Comparison of ENCODE assay signal across 15 cellular contexts in genomic region chr6:6556162-6556737, GRCh38. TPM values are rescaled to one million over a fixed set of nuclear protein-coding genes. Genes with fewer than 3 reads are reported as not detected.
DNase-seq lines count a peak whose midpoint lies in the region; ATAC-seq and TF ChIP-seq lines count a peak whose summit lies in the region.
"Had no signal": no experiment of that assay in that cellular context is flagged by ENCODE, and none has a peak within 500 bp of the region (broad histone marks: within the 10 kb centered on the region; RNA-seq: fewer than 3 reads in every experiment).

No MANE protein-coding gene starts in this region.

- H3K9me3 ChIP-seq in ascending aorta (no peaks in the 10 kb centered on the region), SK-N-SH (no peaks in the 10 kb centered on the region)
- H3K9me3 ChIP-seq: BLaER1, ovary had no signal

- H3K9me3 Mint-ChIP-seq in chondrocyte (ENCODE audit: low read depth) = no peaks in the 10 kb centered on the region
- H3K9me3 Mint-ChIP-seq: T-helper 2 cell treated with Interferon-gamma antibody and Interleukin-4, amounts not matched to agents 5 μg/mL and 100 μg/mL, for 36 hours had no signal

- H3K27ac ChIP-seq in ascending aorta (no peak overlapping the region), SK-N-SH (ENCODE audit: low read depth in 2 of 2, low read length in 1 of 2) (no peak overlapping the region)
- H3K27ac ChIP-seq: BLaER1, ovary had no signal

- ATAC-seq in omental fat pad (ENCODE audit: low FRiP score) = peak; percentile 89
- no peak for ATAC-seq in HG03097 (IDR thresholded peaks at IDR 0.05; ENCODE audit: low FRiP score, unreplicated experiment)

- H3K4me3 ChIP-seq in NB4 (ENCODE audit: low read depth, low read length) = peak overlapping the region; percentile 32
- no peak overlapping the region for H3K4me3 ChIP-seq in ascending aorta
- H3K4me3 ChIP-seq in SK-N-SH (ENCODE audit: low read depth in 2 of 2, low read length in 1 of 2) = no peak overlapping the region
- H3K4me3 ChIP-seq: BLaER1, ovary, skin epidermis had no signal

- H4K20me1 ChIP-seq in SK-N-SH (ENCODE audit: insufficient read depth) = no peaks in the 10 kb centered on the region
- H4K20me1 ChIP-seq: BLaER1 had no signal

- H2AFZ ChIP-seq in SK-N-SH (ENCODE audit: low read depth) = no peak overlapping the region

- intact Hi-C loops in ascending aorta (cut with DNase I) = no loop called here

- H3K4me1 ChIP-seq in ascending aorta (no peaks in the 10 kb centered on the region), SK-N-SH (ENCODE audit: control insufficient read depth in 1 of 2, insufficient read depth in 2 of 2, low read depth in 1 of 2, low read length in 1 of 2) (no peaks in the 10 kb centered on the region; a peak in 1 of 4 replicates)
- H3K4me1 ChIP-seq: BLaER1 had no signal

- peaks cover 13% of the 10 kb centered on the region for H3K4me1 Mint-ChIP-seq in chondrocyte (ENCODE audit: low read depth)

- no peak overlapping the region for H3K9ac ChIP-seq in SK-N-SH
- H3K9ac ChIP-seq: BLaER1 had no signal

- TF ChIP-seq EP300 in SK-N-SH (IDR thresholded peaks at IDR 0.05; ENCODE audit: borderline replicate concordance in 1 of 2, low read depth in 1 of 2, low read length in 1 of 2) = no peak

- H3K36me3 ChIP-seq in ascending aorta (no peaks in the 10 kb centered on the region), SK-N-SH (replicated peaks in 1 of 2; ENCODE audit: control insufficient read depth in 1 of 2, insufficient read depth in 2 of 2, low read length in 1 of 2) (no peaks in the 10 kb centered on the region)
- H3K36me3 ChIP-seq: BLaER1, ovary had no signal

- H3K27me3 ChIP-seq in ascending aorta (no peaks in the 10 kb centered on the region), SK-N-SH (ENCODE audit: insufficient read depth) (no peaks in the 10 kb centered on the region; the same call in 1 of the 2 replicates)
- H3K27me3 ChIP-seq: BLaER1, ovary had no signal

- no peak for TF ChIP-seq RAD21 in SK-N-SH (IDR thresholded peaks at IDR 0.05; ENCODE audit: low read length)

- TF ChIP-seq POLR2A in NB4 (IDR thresholded peaks at IDR 0.05; ENCODE audit: extremely low read depth, insufficient read length) = no peak

- H3K27me3 Mint-ChIP-seq in chondrocyte (ENCODE audit: low read depth) = peaks cover 46% of the 10 kb centered on the region

- no peak for TF ChIP-seq CTCF in GM10266 (IDR thresholded peaks at IDR 0.05; ENCODE audit: control insufficient read depth, insufficient read depth, low read depth, missing control alignments)
- TF ChIP-seq CTCF in NB4 (IDR thresholded peaks at IDR 0.05; ENCODE audit: low read depth, low read length) = no peak
- no peak for TF ChIP-seq CTCF in chondrocyte (IDR thresholded peaks at IDR 0.05)
- TF ChIP-seq CTCF in omental fat pad (IDR thresholded peaks at IDR 0.05) = no peak
- TF ChIP-seq CTCF in ascending aorta (IDR thresholded peaks at IDR 0.05) = no peak
- no peak for TF ChIP-seq CTCF in SK-N-SH (IDR thresholded peaks at IDR 0.05)

- peak; percentile 0 for DNase-seq in GM10266 (ENCODE audit: extremely low spot score)
- peak; percentile 94 for DNase-seq in NB4 (ENCODE audit: low read depth)
- DNase-seq in chondrocyte (ENCODE audit: low spot score) = no peak
- DNase-seq in omental fat pad (ENCODE audit: low spot score) = no peak
- no peak for DNase-seq in ascending aorta (ENCODE audit: low spot score in 2 of 2)
- DNase-seq in SK-N-SH = no peak
- DNase-seq: activated CD4-positive, alpha-beta T cell treated with anti-CD3 and anti-CD28 coated beads for 1 hour; HFFc6; ovary had no signal

- H3F3A ChIP-seq in SK-N-SH (replicated peaks; ENCODE audit: insufficient read depth) = no peaks in the 10 kb centered on the region

- no peak overlapping the region for H3K4me2 ChIP-seq in SK-N-SH
- H3K4me2 ChIP-seq: BLaER1 had no signal

- no peaks in the 10 kb centered on the region for H3K79me2 ChIP-seq in SK-N-SH (ENCODE audit: insufficient read depth)

- no peak overlapping the region for H3K4me3 Mint-ChIP-seq in chondrocyte (ENCODE audit: unreplicated experiment)
- H3K4me3 Mint-ChIP-seq: HFFc6; T-helper 2 cell treated with Interferon-gamma antibody and Interleukin-4, amounts not matched to agents 5 μg/mL and 100 μg/mL, for 36 hours had no signal

- no peaks in the 10 kb centered on the region for H3K9me2 ChIP-seq in SK-N-SH

- H3K36me3 Mint-ChIP-seq in chondrocyte (ENCODE audit: low read depth) = peaks cover 1% of the 10 kb centered on the region

- WGBS in SK-N-SH (ENCODE audit: low lambda C conversion rate) = 0% methylated on average over 5 of the region's 7 CpGs

- H3K27ac Mint-ChIP-seq in chondrocyte (ENCODE audit: unreplicated experiment) = peak overlapping the region; percentile 34
- H3K27ac Mint-ChIP-seq: HFFc6; T-helper 2 cell treated with Interferon-gamma antibody and Interleukin-4, amounts not matched to agents 5 μg/mL and 100 μg/mL, for 36 hours had no signal

- CTCF ChIA-PET in SK-N-SH (lab: Yijun Ruan, JAX) = interaction anchor here (0.9 to 2.8 kb wide), 10 partner anchors 9 to 1134 kb away, joined by 3 to 16 read pairs (median 3); no protein-coding TSS in a partner anchor

- POLR2A ChIA-PET in SK-N-SH (lab: Yijun Ruan, JAX) = no interaction called here

TF ChIP-seq in SK-N-SH, 30 proteins besides CTCF, POLR2A, EP300 and RAD21:
- TF ChIP-seq PBX3 (IDR thresholded peaks at IDR 0.05) (no peak), TCF12 (IDR thresholded peaks at IDR 0.05) (no peak), RXRA (IDR thresholded peaks at IDR 0.05; ENCODE audit: borderline replicate concordance, low read depth) (no peak), REST (IDR thresholded peaks at IDR 0.05; ENCODE audit: low read depth, low read length) (no peak), GABPA (IDR thresholded peaks at IDR 0.05; ENCODE audit: low read depth) (no peak), TAF1 (IDR thresholded peaks at IDR 0.05; ENCODE audit: borderline replicate concordance, low read depth, low read length) (no peak), MXI1 (IDR thresholded peaks at IDR 0.05; ENCODE audit: low read depth, low read length) (no peak), POLR2AphosphoS5 (IDR thresholded peaks at IDR 0.05; ENCODE audit: low read depth, low read length) (no peak), ELF1 (IDR thresholded peaks at IDR 0.05) (no peak), RCOR1 (IDR thresholded peaks at IDR 0.05; ENCODE audit: low read length) (no peak)

RNA-seq across cellular contexts. Expression of gene LY86, which starts 32.3 kb away (rescaled TPM):
- total RNA-seq in chondrocyte = not detected in 3 replicates
- 10 to 100 TPM in 2 of 4 donors, 1 to 10 TPM in 2; 2.7 to 11.6 (median 8.1) TPM for total RNA-seq in omental fat pad
- total RNA-seq in ascending aorta = not detected
- not detected in 2 replicates for polyA plus RNA-seq in SK-N-SH (2012; rRNA removed)
- polyA plus RNA-seq in SK-N-SH (2012; cell fraction: cytosol; rRNA removed) = not detected in 2 replicates
- not detected in 2 replicates for polyA plus RNA-seq in SK-N-SH (2012; cell fraction: nucleus; rRNA removed)
- total RNA-seq: bronchial epithelial cell, fibroblast of lung, HFFc6 had no signal
- polyA plus RNA-seq: fibroblast of lung had no signal

Comparison
In these comparisons a context has a peak if more than half of its experiments do, and no peak if none do; other contexts are left out.
1. DNase-seq: peak in GM10266 (single experiment) and NB4 (single experiment); none in chondrocyte (single experiment), omental fat pad (single experiment), ascending aorta (0 of 2) and SK-N-SH (single experiment).